In the genomic region with DNA sequence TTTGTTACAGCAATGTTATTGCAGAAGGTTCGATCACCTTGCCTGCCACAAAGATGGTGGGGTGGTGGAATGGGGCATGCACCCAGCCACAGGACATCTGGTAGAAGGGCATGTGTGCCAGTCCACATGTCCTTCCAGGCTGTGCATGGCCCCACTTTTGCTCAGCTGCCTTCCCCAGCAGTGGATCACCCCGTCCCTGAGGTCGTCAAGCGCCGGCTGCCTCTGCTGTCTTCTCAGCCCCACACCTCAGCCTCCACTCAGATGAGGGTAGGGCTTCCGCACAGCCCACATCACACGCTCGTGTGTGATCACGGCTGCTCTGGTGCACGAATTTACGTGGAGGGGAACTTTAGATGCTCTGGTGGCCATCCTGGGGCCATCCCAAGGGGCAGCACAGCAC, we compare ENCODE assay signal across 27 cellular contexts.
"Had no signal": no experiment of that assay in that cellular context is flagged by ENCODE, and none has a peak within 500 bp of the region (broad histone marks: within the 10 kb centered on the region; RNA-seq: fewer than 3 reads in every experiment).

No MANE protein-coding gene starts in this region.

- H3K4me3 Mint-ChIP-seq: effector memory CD8-positive, alpha-beta T cell; naive thymus-derived CD4-positive, alpha-beta T cell; nephron; neural progenitor cell; stimulated activated effector memory CD8-positive, alpha-beta T cell treated with anti-CD3 and anti-CD28 coated beads, Interleukin-12 subunit alpha, Interleukin-12 subunit beta, amount 100 ng/mL, for 72 hours had no signal

- H3K36me3 ChIP-seq: esophagus muscularis mucosa, gastroesophageal sphincter, heart right ventricle, left lung, neural progenitor cell, sigmoid colon, thoracic aorta, transverse colon, upper lobe of right lung, uterus had no signal

- H2AFZ ChIP-seq: neural progenitor cell had no signal

- H3K36me3 Mint-ChIP-seq: naive thymus-derived CD4-positive, alpha-beta T cell; neural progenitor cell; stimulated activated effector memory CD8-positive, alpha-beta T cell treated with anti-CD3 and anti-CD28 coated beads, Interleukin-12 subunit alpha, Interleukin-12 subunit beta, amount 100 ng/mL, for 72 hours had no signal

- H3K4me2 ChIP-seq: neural progenitor cell had no signal

- H3K4me1 Mint-ChIP-seq: naive thymus-derived CD4-positive, alpha-beta T cell; neural progenitor cell; stimulated activated effector memory CD8-positive, alpha-beta T cell treated with anti-CD3 and anti-CD28 coated beads, Interleukin-12 subunit alpha, Interleukin-12 subunit beta, amount 100 ng/mL, for 72 hours had no signal

- H3K9me3 ChIP-seq: esophagus muscularis mucosa, gastroesophageal sphincter, heart right ventricle, left lung, psoas muscle, sigmoid colon, thoracic aorta, transverse colon, upper lobe of right lung, uterus had no signal

- ATAC-seq: effector memory CD8-positive, alpha-beta T cell; foreskin keratinocyte; heart right ventricle; left lung; naive thymus-derived CD4-positive, alpha-beta T cell; psoas muscle; stimulated activated effector memory CD8-positive, alpha-beta T cell treated with anti-CD3 and anti-CD28 coated beads, Interleukin-12 subunit alpha, Interleukin-12 subunit beta, amount 100 ng/mL, for 72 hours had no signal

- H3K4me3 ChIP-seq: esophagus muscularis mucosa, gastroesophageal sphincter, heart right ventricle, left lung, neural progenitor cell, psoas muscle, sigmoid colon, thoracic aorta, transverse colon, upper lobe of right lung, uterus had no signal

- H3K27ac ChIP-seq: esophagus muscularis mucosa, foreskin keratinocyte, gastroesophageal sphincter, heart right ventricle, left lung, neural progenitor cell, psoas muscle, sigmoid colon, thoracic aorta, transverse colon, upper lobe of right lung, uterus had no signal

- DNase-seq: cortex of kidney; effector memory CD8-positive, alpha-beta T cell; foreskin keratinocyte; heart right ventricle; hippocampal formation; left cardiac atrium; mammary epithelial cell; mesendoderm; midbrain; naive thymus-derived CD4-positive, alpha-beta T cell; nucleus accumbens; psoas muscle; right cardiac atrium; sigmoid colon; stimulated activated CD4-positive, alpha-beta T cell treated with anti-CD3 and anti-CD28 coated beads, Interleukin-2, amount 100 ng/mL, for 24 hours; stimulated activated CD4-positive, alpha-beta T cell treated with anti-CD3 and anti-CD28 coated beads, Interleukin-4, amount 100 ng/mL, for 24 hours; stimulated activated naive CD4-positive, alpha-beta T cell treated with Interleukin-2 at 50 U/mL for 16 hours; transverse colon; upper lobe of right lung; uterus had no signal

- H3K27ac Mint-ChIP-seq: naive thymus-derived CD4-positive, alpha-beta T cell; neural progenitor cell; stimulated activated effector memory CD8-positive, alpha-beta T cell treated with anti-CD3 and anti-CD28 coated beads, Interleukin-12 subunit alpha, Interleukin-12 subunit beta, amount 100 ng/mL, for 72 hours had no signal

- H3K9ac ChIP-seq: neural progenitor cell had no signal

- H3K27me3 ChIP-seq: neural progenitor cell, sigmoid colon, transverse colon, upper lobe of right lung, uterus had no signal

- H3K4me1 ChIP-seq: foreskin keratinocyte, gastroesophageal sphincter, left lung, neural progenitor cell, psoas muscle, sigmoid colon, transverse colon, upper lobe of right lung, uterus had no signal

- H3K9me3 Mint-ChIP-seq: effector memory CD8-positive, alpha-beta T cell; naive thymus-derived CD4-positive, alpha-beta T cell; nephron; neural progenitor cell; stimulated activated effector memory CD8-positive, alpha-beta T cell treated with anti-CD3 and anti-CD28 coated beads, Interleukin-12 subunit alpha, Interleukin-12 subunit beta, amount 100 ng/mL, for 72 hours had no signal
